In the genomic region with DNA sequence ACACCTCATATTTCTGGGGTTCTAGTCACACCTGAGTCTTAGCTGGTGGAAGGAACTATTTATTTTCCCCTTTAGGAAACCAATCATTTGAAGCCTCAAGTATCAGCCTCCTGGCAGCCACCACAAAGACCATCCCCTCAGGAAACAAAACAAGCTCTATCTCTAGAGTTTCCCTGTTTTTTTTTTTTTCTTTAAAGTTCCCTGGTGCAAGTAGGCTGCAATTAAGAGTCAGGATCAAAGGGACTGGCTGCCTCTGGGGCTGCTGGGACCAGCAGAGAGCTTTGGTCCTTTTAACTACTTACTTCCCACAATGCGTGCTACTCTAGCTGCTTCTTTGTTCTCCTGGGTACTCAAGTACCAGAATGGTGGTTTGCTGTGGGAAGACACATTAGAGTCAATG, we compare ENCODE assay signal across 17 cellular contexts. TPM values are rescaled to one million over a fixed set of nuclear protein-coding genes. Genes with fewer than 3 reads are reported as not detected.
A peak's percentile ranks its signal among the peaks of the same experiment; 100 is the strongest.
DNase-seq lines count a peak whose midpoint lies in the region; ATAC-seq and TF ChIP-seq lines count a peak whose summit lies in the region.
"Had no signal": no experiment of that assay in that cellular context is flagged by ENCODE, and none has a peak within 500 bp of the region (broad histone marks: within the 10 kb centered on the region; RNA-seq: fewer than 3 reads in every experiment).

No MANE protein-coding gene starts in this region.

- BruUV-seq in MCF 10A (replicated peaks; lab: Mats Ljungman, UMichigan), result no TSS peak

- no peak for TF ChIP-seq POLR2A in breast epithelium (IDR thresholded peaks at IDR 0.05)
- no peak for TF ChIP-seq POLR2A in esophagus muscularis mucosa (IDR thresholded peaks at IDR 0.05; ENCODE audit: low read depth)
- no peak for TF ChIP-seq POLR2A in transverse colon (IDR thresholded peaks at IDR 0.05)

- H3K9me3 ChIP-seq in breast epithelium, result no peaks in the 10 kb centered on the region
- H3K9me3 ChIP-seq in esophagus muscularis mucosa, result no peaks in the 10 kb centered on the region
- H3K9me3 ChIP-seq in neural progenitor cell (ENCODE audit: low read depth), result no peaks in the 10 kb centered on the region
- no peaks in the 10 kb centered on the region for H3K9me3 ChIP-seq in transverse colon
- H3K9me3 ChIP-seq: BE2C had no signal

- no peaks in the 10 kb centered on the region for H3F3A ChIP-seq in neural progenitor cell (ENCODE audit: low read depth)

- H3K4me3 ChIP-seq in breast epithelium (no peak overlapping the region), esophagus muscularis mucosa (no peak overlapping the region), neural progenitor cell (no peak overlapping the region), transverse colon (no peak overlapping the region)
- H3K4me3 ChIP-seq: K562 had no signal

- H4K20me1 ChIP-seq in neural progenitor cell (ENCODE audit: low read depth), result peaks cover 16% of the 10 kb centered on the region

- H3K4me2 ChIP-seq in neural progenitor cell, result no peak overlapping the region

- 92% methylated on average over 1 of the region's 1 CpG for WGBS in esophagus muscularis mucosa
- WGBS in transverse colon (ENCODE audit: low coverage in 1 of 2), 2 donors, result 95% methylated on average over 1 of the region's 1 CpG; no CpG with 5 or more reads in 1 of the 2 donors

- H3K36me3 ChIP-seq in breast epithelium (no peaks in the 10 kb centered on the region), esophagus muscularis mucosa (no peaks in the 10 kb centered on the region), neural progenitor cell (no peaks in the 10 kb centered on the region), transverse colon (no peaks in the 10 kb centered on the region)

- intact Hi-C loops in breast epithelium (cut with DNase I; ENCODE audit: low total_unique reads) (no loop called here), MCF 10A (cut with micrococcal nuclease) (no loop called here), esophagus muscularis mucosa (cut with DNase I) (no loop called here), transverse colon (cut with DNase I; ENCODE audit: low total_unique reads) (no loop called here)

- H3K27ac ChIP-seq in breast epithelium (peak overlapping the region; percentile 43 to 71), esophagus muscularis mucosa (replicated peaks in 1 of 4) (peak overlapping the region; percentile 14 to 79 (median 76)), neural progenitor cell (no peak overlapping the region), transverse colon (peak overlapping the region; percentile 78 to 87 (median 84))

- H2AFZ ChIP-seq in neural progenitor cell (replicated peaks), result no peak overlapping the region

- H3K4me3 Mint-ChIP-seq in MCF 10A (ENCODE audit: unreplicated experiment) (no peak overlapping the region), neural progenitor cell (no peak overlapping the region)
- H3K4me3 Mint-ChIP-seq in activated T-helper 17 cell treated with anti-CD3 and anti-CD28 coated beads, Interleukin-2, amount 50 U/mL, for 72 hours, result no peak overlapping the region
- H3K4me3 Mint-ChIP-seq: CD4-positive, alpha-beta T cell had no signal

- ATAC-seq in activated T-helper 17 cell treated with anti-CD3 and anti-CD28 coated beads, Interleukin-2, amount 50 U/mL, for 72 hours (replicated peaks), result no peak

- no peak overlapping the region for H3K9ac ChIP-seq in neural progenitor cell

- H3K4me1 ChIP-seq in breast epithelium (peaks cover 4 to 15% of the 10 kb centered on the region in 2 donors), esophagus muscularis mucosa (peaks cover 86 to 100% (median 97%) of the 10 kb centered on the region in 4 donors), neural progenitor cell (peaks cover 8% of the 10 kb centered on the region), transverse colon (peaks cover 27 to 80% (median 54%) of the 10 kb centered on the region in 4 donors)

- H3K27me3 Mint-ChIP-seq in MCF 10A (ENCODE audit: insufficient read depth, unreplicated experiment) (no peaks in the 10 kb centered on the region), neural progenitor cell (ENCODE audit: insufficient read depth, low read depth) (peaks cover 3% of the 10 kb centered on the region)
- H3K27me3 Mint-ChIP-seq in activated T-helper 17 cell treated with anti-CD3 and anti-CD28 coated beads, Interleukin-2, amount 50 U/mL, for 72 hours, result no peaks in the 10 kb centered on the region
- H3K27me3 Mint-ChIP-seq: CD4-positive, alpha-beta T cell had no signal

- no peak for TF ChIP-seq CTCF in breast epithelium (IDR thresholded peaks at IDR 0.05)
- no peak for TF ChIP-seq CTCF in MCF 10A (IDR thresholded peaks at IDR 0.05; ENCODE audit: unreplicated experiment)
- no peak for TF ChIP-seq CTCF in esophagus muscularis mucosa (IDR thresholded peaks at IDR 0.05)
- no peak for TF ChIP-seq CTCF in neural progenitor cell (IDR thresholded peaks at IDR 0.05)
- TF ChIP-seq CTCF in transverse colon (IDR thresholded peaks at IDR 0.05), result no peak
- no peak for TF ChIP-seq CTCF in GM13976 (IDR thresholded peaks at IDR 0.05; ENCODE audit: borderline replicate concordance, control extremely low read depth, extremely low read depth, insufficient read depth, missing control alignments)

- peaks cover 24% of the 10 kb centered on the region for H3K4me1 Mint-ChIP-seq in MCF 10A (ENCODE audit: insufficient read depth, unreplicated experiment)
- H3K4me1 Mint-ChIP-seq in neural progenitor cell, result peaks cover 25% of the 10 kb centered on the region
- H3K4me1 Mint-ChIP-seq in activated T-helper 17 cell treated with anti-CD3 and anti-CD28 coated beads, Interleukin-2, amount 50 U/mL, for 72 hours, result peaks cover 47% of the 10 kb centered on the region

- H3K27me3 ChIP-seq in breast epithelium, result no peaks in the 10 kb centered on the region
- no peaks in the 10 kb centered on the region for H3K27me3 ChIP-seq in esophagus muscularis mucosa
- peaks cover 42% of the 10 kb centered on the region for H3K27me3 ChIP-seq in neural progenitor cell
- no peaks in the 10 kb centered on the region for H3K27me3 ChIP-seq in transverse colon
- H3K27me3 ChIP-seq: BE2C had no signal

- CTCF ChIA-PET in MCF 10A (lab: Yijun Ruan, JAX), result interaction anchor here (0.6 to 1.5 kb wide), 8 partner anchors 9 to 621 kb away, joined by 3 to 5 read pairs (median 4); no protein-coding TSS in a partner anchor

- DNase-seq in breast epithelium (ENCODE audit: low spot score in 2 of 2), result no peak
- DNase-seq in MCF 10A (ENCODE audit: unreplicated experiment), result no peak
- DNase-seq in esophagus muscularis mucosa (ENCODE audit: extremely low spot score), result no peak
- peak; percentile 21 for DNase-seq in neural progenitor cell (ENCODE audit: low spot score)
- no peak for DNase-seq in transverse colon
- DNase-seq in GM13976 (ENCODE audit: low spot score), result no peak
- DNase-seq in midbrain (lab: John Stamatoyannopoulos, UW), result no peak
- DNase-seq: 8988T; BE2C; CD4-positive, alpha-beta T cell; HCEC 1CT; MV-4-11; NCI-H1930; NCI-H2171 treated with DMSO at 0.1 percent for 48 hours; NCI-H446 treated with DMSO at 0.1 percent for 48 hours had no signal

- POLR2A ChIA-PET in MCF 10A (lab: Yijun Ruan, JAX), result interaction anchor here (0.8 to 7.6 kb wide), 2 partner anchors 10 to 16 kb away, joined by 5 to 63 read pairs; partner anchors contain the start of gene MBNL2

- H3K36me3 Mint-ChIP-seq in MCF 10A (ENCODE audit: insufficient read depth, unreplicated experiment) (peaks cover 19% of the 10 kb centered on the region), neural progenitor cell (peaks cover 43% of the 10 kb centered on the region)
- H3K36me3 Mint-ChIP-seq in activated T-helper 17 cell treated with anti-CD3 and anti-CD28 coated beads, Interleukin-2, amount 50 U/mL, for 72 hours (ENCODE audit: low read depth), result peaks cover 44% of the 10 kb centered on the region

- TF ChIP-seq EP300 in esophagus muscularis mucosa (IDR thresholded peaks at IDR 0.05) (no peak), transverse colon (IDR thresholded peaks at IDR 0.05; ENCODE audit: low read depth) (no peak)

- no peaks in the 10 kb centered on the region for H3K79me2 ChIP-seq in neural progenitor cell (ENCODE audit: low read depth)

- in situ Hi-C loops in transverse colon (cut with MboI; ENCODE audit: low pct_ligation_motif_present in 1 of 4, low pct_unique_long_range_greater_than_20kb in 1 of 4, low sequenced_read_pairs in 3 of 4) (no loop called here), GM13976 (cut with MboI; ENCODE audit: low sequenced_read_pairs, unreplicated experiment) (no loop called here)

- H3K9me3 Mint-ChIP-seq in MCF 10A (ENCODE audit: unreplicated experiment) (no peaks in the 10 kb centered on the region), neural progenitor cell (peaks cover 14% of the 10 kb centered on the region)
- H3K9me3 Mint-ChIP-seq in activated T-helper 17 cell treated with anti-CD3 and anti-CD28 coated beads, Interleukin-2, amount 50 U/mL, for 72 hours, result no peaks in the 10 kb centered on the region
- H3K9me3 Mint-ChIP-seq: CD4-positive, alpha-beta T cell had no signal

- no peak overlapping the region for H3K27ac Mint-ChIP-seq in MCF 10A (ENCODE audit: low read depth, unreplicated experiment)
- no peak overlapping the region for H3K27ac Mint-ChIP-seq in neural progenitor cell
- no peak overlapping the region for H3K27ac Mint-ChIP-seq in activated T-helper 17 cell treated with anti-CD3 and anti-CD28 coated beads, Interleukin-2, amount 50 U/mL, for 72 hours
- H3K27ac Mint-ChIP-seq: CD4-positive, alpha-beta T cell had no signal

RNA-seq across cellular contexts. Expression of gene MBNL2, which starts 11.4 kb away (rescaled TPM):
- 100 to 1,000 TPM in 2 of 3 donors, 10 to 100 TPM in 1; 68.5 to 131 (median 120) TPM for total RNA-seq in breast epithelium
- total RNA-seq in MCF 10A (2022), result 74.3 and 85.8 TPM in 2 replicates
- 100 to 1,000 TPM in 2 of 4 donors, 10 to 100 TPM in 2; 92.8 to 132 (median 101) TPM for total RNA-seq in esophagus muscularis mucosa
- 19.6 and 25.0 TPM in 2 replicates for total RNA-seq in neural progenitor cell (ENCODE audit: low replicate concordance)
- 10 to 100 TPM; 26.9 to 53.7 (median 46.1) TPM for total RNA-seq in transverse colon
- total RNA-seq in activated T-helper 17 cell treated with anti-CD3 and anti-CD28 coated beads, Interleukin-2, amount 50 U/mL, for 72 hours, result 10 to 100 TPM; 13.4 to 27.2 TPM
